15 cellular contexts compared by ENCODE assay signal in genomic region chr2:64532030-64532429, GRCh38. TPM values are rescaled to one million over a fixed set of nuclear protein-coding genes. Genes with fewer than 3 reads are reported as not detected.
A peak's percentile ranks its signal among the peaks of the same experiment; 100 is the strongest.
DNase-seq lines count a peak whose midpoint lies in the region; ATAC-seq and TF ChIP-seq lines count a peak whose summit lies in the region.
"Had no signal": no experiment of that assay in that cellular context is flagged by ENCODE, and none has a peak within 500 bp of the region (broad histone marks: within the 10 kb centered on the region; RNA-seq: fewer than 3 reads in every experiment).

No MANE protein-coding gene starts in this region.

- H3K4me1 ChIP-seq in CD4-positive, CD25-positive, alpha-beta regulatory T cell (ENCODE audit: control insufficient read depth, insufficient read depth, low read length, poor library complexity, severe bottlenecking), result peaks cover 47% of the 10 kb centered on the region
- H3K4me1 ChIP-seq in Loucy (ENCODE audit: insufficient read depth, low read length, poor library complexity, severe bottlenecking) (peaks cover 66% of the 10 kb centered on the region), neutrophil (ENCODE audit: control insufficient read depth in 1 of 2, insufficient read depth in 1 of 2, low read depth in 1 of 2, low read length in 1 of 2) (peaks cover 11 to 25% of the 10 kb centered on the region in 2 experiments), HAP-1 (peaks cover 12% of the 10 kb centered on the region; the same call in 1 of the 2 replicates)
- H3K4me1 ChIP-seq: Caco-2 had no signal

- H3K4me2 ChIP-seq in Loucy (ENCODE audit: low read depth, low read length, poor library complexity, severe bottlenecking), result peak overlapping the region; percentile 100
- H3K4me2 ChIP-seq: A549 had no signal

- no peaks in the 10 kb centered on the region for H3K9me3 ChIP-seq in CD4-positive, CD25-positive, alpha-beta regulatory T cell (ENCODE audit: control insufficient read depth in 2 of 2, low read length in 2 of 2)
- H3K9me3 ChIP-seq in Loucy (ENCODE audit: insufficient read depth, low read depth, low read length) (no peaks in the 10 kb centered on the region), neutrophil (no peaks in the 10 kb centered on the region), HAP-1 (no peaks in the 10 kb centered on the region)
- H3K9me3 ChIP-seq: A549, Caco-2 had no signal

- H4K20me1 ChIP-seq in Loucy (ENCODE audit: insufficient read depth, low read length, poor library complexity, severe bottlenecking), result peaks cover 54% of the 10 kb centered on the region

- peaks cover 92% of the 10 kb centered on the region for H3K79me2 ChIP-seq in Loucy (ENCODE audit: insufficient read depth, low read length)

- peaks cover 10% of the 10 kb centered on the region for H3F3A ChIP-seq in Loucy (ENCODE audit: low read depth)

- no peak for ATAC-seq in CD4-positive, CD25-positive, alpha-beta regulatory T cell (ENCODE audit: low read depth in 2 of 2)
- ATAC-seq in central memory CD8-positive, alpha-beta T cell (replicated peaks; ENCODE audit: extremely low read depth, poor library complexity, severe bottlenecking), result no peak
- no peak for ATAC-seq in GM21390 (IDR thresholded peaks at IDR 0.05; ENCODE audit: unreplicated experiment)
- ATAC-seq: A549 had no signal

- in situ Hi-C loops in HAP-1 (cut with MboI; ENCODE audit: low sequenced_read_pairs), result no loop called here

- H3K27me3 Mint-ChIP-seq in CD4-positive, CD25-positive, alpha-beta regulatory T cell, result no peaks in the 10 kb centered on the region
- H3K27me3 Mint-ChIP-seq in central memory CD8-positive, alpha-beta T cell, result no peaks in the 10 kb centered on the region

- H3K4me3 Mint-ChIP-seq in CD4-positive, CD25-positive, alpha-beta regulatory T cell, result peak overlapping the region; percentile 1 to 77 (median 38)
- no peak overlapping the region for H3K4me3 Mint-ChIP-seq in central memory CD8-positive, alpha-beta T cell

- no peaks in the 10 kb centered on the region for H3K27me3 ChIP-seq in CD4-positive, CD25-positive, alpha-beta regulatory T cell (ENCODE audit: control insufficient read depth, insufficient read depth, low read length)
- H3K27me3 ChIP-seq in Loucy (ENCODE audit: insufficient read depth, low read length, poor library complexity, severe bottlenecking) (no peaks in the 10 kb centered on the region), neutrophil (no peaks in the 10 kb centered on the region), HAP-1 (ENCODE audit: low read depth) (no peaks in the 10 kb centered on the region)

- peak overlapping the region; percentile 38 for H3K4me3 ChIP-seq in CD4-positive, CD25-positive, alpha-beta regulatory T cell (ENCODE audit: low read depth, low read length)
- H3K4me3 ChIP-seq in Loucy (ENCODE audit: low read length, poor library complexity, severe bottlenecking), result peak overlapping the region; percentile 27
- no peak overlapping the region for H3K4me3 ChIP-seq in neutrophil (ENCODE audit: low read depth in 1 of 2, low read length in 1 of 2)
- no peak overlapping the region for H3K4me3 ChIP-seq in HAP-1
- H3K4me3 ChIP-seq: A549 had no signal

- peaks cover 46 to 82% (median 64%) of the 10 kb centered on the region in 4 donors for H3K4me1 Mint-ChIP-seq in CD4-positive, CD25-positive, alpha-beta regulatory T cell
- peaks cover 50% of the 10 kb centered on the region for H3K4me1 Mint-ChIP-seq in central memory CD8-positive, alpha-beta T cell

- H3K27ac ChIP-seq in CD4-positive, CD25-positive, alpha-beta regulatory T cell (ENCODE audit: insufficient read depth, low read length, poor library complexity, severe bottlenecking), result no peak overlapping the region
- peak overlapping the region; percentile 36 for H3K27ac ChIP-seq in neutrophil
- H3K27ac ChIP-seq: A549 had no signal

- no peak for TF ChIP-seq CTCF in Loucy (conservative IDR thresholded peaks at IDR 0.05; ENCODE audit: low read length)
- no peak for TF ChIP-seq CTCF in neutrophil (IDR thresholded peaks at IDR 0.05)

- no peaks in the 10 kb centered on the region for H3K9me2 ChIP-seq in Loucy (replicated peaks; ENCODE audit: low read depth, low read length)

- peaks cover 7% of the 10 kb centered on the region for H3K36me3 Mint-ChIP-seq in CD4-positive, CD25-positive, alpha-beta regulatory T cell
- H3K36me3 Mint-ChIP-seq in central memory CD8-positive, alpha-beta T cell (ENCODE audit: insufficient read depth), result peaks cover 8% of the 10 kb centered on the region

- H3K9me3 Mint-ChIP-seq in CD4-positive, CD25-positive, alpha-beta regulatory T cell, result no peaks in the 10 kb centered on the region
- H3K9me3 Mint-ChIP-seq in central memory CD8-positive, alpha-beta T cell, result no peaks in the 10 kb centered on the region

- H2AFZ ChIP-seq in Loucy (ENCODE audit: low read length), result no peak overlapping the region

- H3K36me3 ChIP-seq in CD4-positive, CD25-positive, alpha-beta regulatory T cell (ENCODE audit: control insufficient read depth, insufficient read depth, low read length), result no peaks in the 10 kb centered on the region
- H3K36me3 ChIP-seq in Loucy (ENCODE audit: insufficient read depth, low read length), result no peaks in the 10 kb centered on the region
- H3K36me3 ChIP-seq in neutrophil, result no peaks in the 10 kb centered on the region
- H3K36me3 ChIP-seq in HAP-1 (replicated peaks), result no peaks in the 10 kb centered on the region

- H3K9ac ChIP-seq in Loucy (ENCODE audit: low read depth, low read length, poor library complexity, severe bottlenecking), result no peak overlapping the region

- no peak for DNase-seq in CD4-positive, CD25-positive, alpha-beta regulatory T cell
- no peak for DNase-seq in central memory CD8-positive, alpha-beta T cell (ENCODE audit: low spot score in 2 of 2)
- DNase-seq in HAP-1 (ENCODE audit: low spot score in 2 of 2), result no peak
- no peak for DNase-seq in NCI-H2227 treated with DMSO at 0.1 percent for 48 hours (lab: John Stamatoyannopoulos, UW)
- DNase-seq: C1 segment of cervical spinal cord, Caco-2, EL, HCEC 1CT, NCI-H1436, NCI-H2029 treated with DMSO at 0.1 percent for 48 hours, NCI-H2171 treated with DMSO at 0.1 percent for 48 hours had no signal

- peak overlapping the region in 2 of 3 donors; percentile 4 to 74 for H3K27ac Mint-ChIP-seq in CD4-positive, CD25-positive, alpha-beta regulatory T cell
- peak overlapping the region; percentile 3 for H3K27ac Mint-ChIP-seq in central memory CD8-positive, alpha-beta T cell (ENCODE audit: low read depth)

RNA-seq across cellular contexts. Expression of gene AFTPH, which starts 7.9 kb away (rescaled TPM):
- total RNA-seq in CD4-positive, CD25-positive, alpha-beta regulatory T cell, result 45.0 TPM
- polyA plus RNA-seq in CD4-positive, CD25-positive, alpha-beta regulatory T cell, result 10 to 100 TPM; 23.7 to 37.0 (median 28.2) TPM

Comparison
In these comparisons a context has a peak if more than half of its experiments do, and no peak if none do; other contexts are left out.
1. H3K4me3 ChIP-seq: peak in CD4-positive, CD25-positive, alpha-beta regulatory T cell (single experiment) and Loucy (single experiment); none in neutrophil (0 of 2) and HAP-1 (single experiment).